ENCODE assay signal across 34 cellular contexts in genomic region chr7:103949374-103949773, GRCh38. TPM values are rescaled to one million over a fixed set of nuclear protein-coding genes. Genes with fewer than 3 reads are reported as not detected.
"Had no signal": no experiment of that assay in that cellular context is flagged by ENCODE, and none has a peak within 500 bp of the region (broad histone marks: within the 10 kb centered on the region; RNA-seq: fewer than 3 reads in every experiment).

No MANE protein-coding gene starts in this region.

- H3K27ac ChIP-seq: ascending aorta, cardiac muscle cell, WERI-Rb-1 had no signal

- H3K4me1 ChIP-seq: ascending aorta had no signal

- H3K9me3 ChIP-seq: ascending aorta had no signal

- FAIRE-seq: bronchial epithelial cell had no signal

- ATAC-seq: activated CD4-positive, alpha-beta T cell treated with anti-CD3 and anti-CD28 coated beads for 36 hours; activated CD4-positive, CD25-positive, alpha-beta regulatory T cell treated with anti-CD3 and anti-CD28 coated beads, Interleukin-2, amount 50 U/mL, for 24 hours; activated CD8-positive, alpha-beta memory T cell treated with anti-CD3 and anti-CD28 coated beads, Interleukin-2, amount 10 ng/mL, durations not matched to agents 7 days and 5 days; activated CD8-positive, alpha-beta T cell treated with anti-CD3 and anti-CD28 coated beads, Interleukin-2, amount 10 ng/mL, durations not matched to agents 7 days and 5 days; activated naive CD8-positive, alpha-beta T cell treated with anti-CD3 and anti-CD28 coated beads, Interleukin-2, amount 50 U/mL, for 24 hours; WTC11 had no signal

- H3K36me3 ChIP-seq: ascending aorta, cardiac muscle cell, WERI-Rb-1 had no signal

- H3K27me3 ChIP-seq: ascending aorta, cardiac muscle cell had no signal

- DNase-seq: activated CD4-positive, alpha-beta memory T cell treated with anti-CD3 and anti-CD28 coated beads, Interleukin-2, amount 10 ng/mL, durations not matched to agents 7 days and 5 days; activated CD4-positive, alpha-beta T cell treated with anti-CD3 and anti-CD28 coated beads for 1 hour; activated CD4-positive, alpha-beta T cell treated with anti-CD3 and anti-CD28 coated beads for 36 hours; activated CD4-positive, alpha-beta T cell treated with anti-CD3 and anti-CD28 coated beads for 48 hours; activated CD4-positive, alpha-beta T cell treated with anti-CD3 and anti-CD28 coated beads, Interleukin-2, amount 10 ng/mL, durations not matched to agents 7 days and 5 days; activated CD4-positive, alpha-beta T cell treated with anti-CD3 and anti-CD28 coated beads, Interleukin-2, amount 50 U/mL, for 48 hours; activated CD4-positive, CD25-positive, alpha-beta regulatory T cell; activated CD8-positive, alpha-beta memory T cell treated with anti-CD3 and anti-CD28 coated beads for 24 hours; activated CD8-positive, alpha-beta memory T cell treated with anti-CD3 and anti-CD28 coated beads, Interleukin-2, amount 10 ng/mL, durations not matched to agents 7 days and 5 days; activated CD8-positive, alpha-beta memory T cell treated with anti-CD3 and anti-CD28 coated beads, Interleukin-2, amount 50 U/mL, for 48 hours; activated CD8-positive, alpha-beta T cell treated with anti-CD3 and anti-CD28 coated beads, Interleukin-2, amount 10 ng/mL, durations not matched to agents 7 days and 5 days; activated effector memory CD4-positive, alpha-beta T cell treated with Interleukin-2 at 50 U/mL for 16 hours; activated gamma-delta T cell; activated naive CD4-positive, alpha-beta T cell treated with anti-CD3 and anti-CD28 coated beads, Interleukin-2, amount 10 ng/mL, durations not matched to agents 7 days and 5 days; activated naive CD4-positive, alpha-beta T cell treated with Interleukin-2 at 50 U/mL for 16 hours; activated naive CD8-positive, alpha-beta T cell treated with anti-CD3 and anti-CD28 coated beads, Interleukin-2, amount 10 ng/mL, durations not matched to agents 7 days and 5 days; activated naive CD8-positive, alpha-beta T cell treated with anti-CD3 and anti-CD28 coated beads, Interleukin-2, amount 50 U/mL, for 24 hours; activated T-cell treated with anti-CD3 and anti-CD28 coated beads, Interleukin-2, amount 50 U/mL, for 24 hours; activated T-cell treated with anti-CD3 and anti-CD28 coated beads, Interleukin-2, amount 50 U/mL, for 48 hours; amygdala; anterior cingulate cortex; caudate nucleus; cerebellar nuclear complex; T-helper 1 cell; T-helper 2 cell; T-helper 9 cell; WERI-Rb-1 had no signal

- H3K4me3 ChIP-seq: ascending aorta, cardiac muscle cell had no signal

RNA-seq across cellular contexts. Expression of gene RELN, which starts 40.1 kb away (rescaled TPM):
- total RNA-seq: activated CD4-positive, alpha-beta memory T cell treated with anti-CD3 and anti-CD28 coated beads, Interleukin-2, amount 10 ng/mL, durations not matched to agents 7 days and 5 days; activated CD4-positive, alpha-beta T cell treated with anti-CD3 and anti-CD28 coated beads for 36 hours; activated CD4-positive, alpha-beta T cell treated with anti-CD3 and anti-CD28 coated beads, Interleukin-2, amount 10 ng/mL, durations not matched to agents 7 days and 5 days; activated CD8-positive, alpha-beta memory T cell treated with anti-CD3 and anti-CD28 coated beads, Interleukin-2, amount 10 ng/mL, durations not matched to agents 7 days and 5 days; activated CD8-positive, alpha-beta T cell treated with anti-CD3 and anti-CD28 coated beads, Interleukin-2, amount 10 ng/mL, durations not matched to agents 7 days and 5 days; activated naive CD8-positive, alpha-beta T cell treated with anti-CD3 and anti-CD28 coated beads, Interleukin-2, amount 10 ng/mL, durations not matched to agents 7 days and 5 days; activated T-helper 2 cell treated with anti-CD3 and anti-CD28 coated beads, Interferon-gamma antibody, Interleukin-2, Interleukin-4, amounts not matched to agents 10 μg/mL and 5 μg/mL and 100 μg/mL, durations not matched to agents 14 hours and 24 hours and 36 hours; bronchial epithelial cell; chondrocyte had no signal
